Comparison of ENCODE assay signal across 21 cellular contexts in the genomic region with DNA sequence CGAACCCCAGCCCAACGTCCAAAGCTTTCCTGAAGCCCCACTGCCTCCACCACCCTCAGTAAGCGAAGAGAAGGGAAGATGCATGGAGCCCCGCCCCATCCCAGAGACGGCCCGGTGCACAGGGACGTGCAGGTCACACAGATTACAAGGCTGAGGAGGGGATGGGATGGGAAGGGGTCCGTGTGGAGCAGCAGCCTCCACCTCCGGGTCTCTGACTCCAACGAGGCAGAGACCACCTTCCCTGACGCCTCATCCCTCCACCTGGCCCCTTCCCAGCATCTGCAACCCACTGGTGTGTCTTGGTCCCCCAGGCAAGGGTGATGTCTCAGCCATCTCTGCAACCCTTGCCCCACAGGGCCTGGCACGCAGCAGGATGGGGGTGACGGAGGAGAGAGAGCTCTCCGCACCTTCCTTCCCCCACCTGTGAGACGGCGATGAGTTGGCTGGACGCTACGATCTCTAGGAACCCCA. TPM values are rescaled to one million over a fixed set of nuclear protein-coding genes. Genes with fewer than 3 reads are reported as not detected.
DNase-seq lines count a peak whose midpoint lies in the region; ATAC-seq and TF ChIP-seq lines count a peak whose summit lies in the region.
"Had no signal": no experiment of that assay in that cellular context is flagged by ENCODE, and none has a peak within 500 bp of the region (broad histone marks: within the 10 kb centered on the region; RNA-seq: fewer than 3 reads in every experiment).

No MANE protein-coding gene starts in this region.

- POLR2A ChIA-PET in activated CD8-positive, alpha-beta T cell treated with anti-CD3 and anti-CD28 coated beads, Interleukin-2, amount 10 ng/mL, durations not matched to agents 7 days and 5 days (lab: Charles Lee): no interaction called here

- TF ChIP-seq EP300 in suprapubic skin (IDR thresholded peaks at IDR 0.05): no peak

- H3K4me1 ChIP-seq in suprapubic skin: peaks cover 16% of the 10 kb centered on the region

- H3K4me3 Mint-ChIP-seq in brain: no peak overlapping the region
- no peak overlapping the region for H3K4me3 Mint-ChIP-seq in activated CD8-positive, alpha-beta T cell treated with anti-CD3 and anti-CD28 coated beads, Interleukin-2, amount 10 ng/mL, durations not matched to agents 7 days and 5 days
- H3K4me3 Mint-ChIP-seq: CD8-positive, alpha-beta memory T cell had no signal

- H3K27me3 Mint-ChIP-seq in brain: no peaks in the 10 kb centered on the region
- H3K27me3 Mint-ChIP-seq in activated CD8-positive, alpha-beta T cell treated with anti-CD3 and anti-CD28 coated beads, Interleukin-2, amount 10 ng/mL, durations not matched to agents 7 days and 5 days (ENCODE audit: low read depth): no peaks in the 10 kb centered on the region

- H3K36me3 ChIP-seq in suprapubic skin: peaks cover 5% of the 10 kb centered on the region

- no peak overlapping the region for H3K4me3 ChIP-seq in suprapubic skin
- H3K4me3 ChIP-seq: GM12878, PC-9 had no signal

- H3K36me3 Mint-ChIP-seq in brain: peaks cover 28% of the 10 kb centered on the region
- no peaks in the 10 kb centered on the region for H3K36me3 Mint-ChIP-seq in activated CD8-positive, alpha-beta T cell treated with anti-CD3 and anti-CD28 coated beads, Interleukin-2, amount 10 ng/mL, durations not matched to agents 7 days and 5 days (ENCODE audit: low read depth)
- H3K36me3 Mint-ChIP-seq: CD8-positive, alpha-beta memory T cell had no signal

- DNase-seq in activated effector memory CD4-positive, alpha-beta T cell treated with anti-CD3 and anti-CD28 coated beads, Interleukin-2, amount 50 U/mL, for 16 hours: peak; percentile 25
- no peak for DNase-seq in activated effector memory CD4-positive, alpha-beta T cell treated with Interleukin-2 at 50 U/mL for 16 hours
- peak; percentile 40 for DNase-seq in left lobe of liver (ENCODE audit: low spot score)
- DNase-seq in suprapubic skin (ENCODE audit: low spot score in 2 of 2): peak; percentile 55 to 75
- DNase-seq in activated CD8-positive, alpha-beta T cell treated with anti-CD3 and anti-CD28 coated beads, Interleukin-2, amount 10 ng/mL, durations not matched to agents 7 days and 5 days: no peak
- no peak for DNase-seq in SW 1271 (lab: John Stamatoyannopoulos, UW)
- no peak for DNase-seq in EL
- DNase-seq: DND-41, GDM1, GOT3, KBM-7, MV-4-11, NCI-H1417, NCI-H1930, NCI-H2171, NCI-H446, NCI-H82, PC-9 had no signal

- no peaks in the 10 kb centered on the region for H3K9me3 Mint-ChIP-seq in brain
- H3K9me3 Mint-ChIP-seq in activated CD8-positive, alpha-beta T cell treated with anti-CD3 and anti-CD28 coated beads, Interleukin-2, amount 10 ng/mL, durations not matched to agents 7 days and 5 days (ENCODE audit: insufficient read depth): no peaks in the 10 kb centered on the region
- H3K9me3 Mint-ChIP-seq: CD8-positive, alpha-beta memory T cell had no signal

- no peak for TF ChIP-seq CTCF in brain (conservative IDR thresholded peaks at IDR 0.05)
- TF ChIP-seq CTCF in suprapubic skin (IDR thresholded peaks at IDR 0.05): no peak

- no peak for ATAC-seq in left lobe of liver
- no peak for ATAC-seq in activated CD8-positive, alpha-beta T cell treated with anti-CD3 and anti-CD28 coated beads, Interleukin-2, amount 10 ng/mL, durations not matched to agents 7 days and 5 days
- ATAC-seq: GM12878 had no signal

- no peak overlapping the region for H3K27ac ChIP-seq in suprapubic skin
- H3K27ac ChIP-seq: PC-9 had no signal

- 91% methylated on average over 17 of the region's 18 CpGs for WGBS in suprapubic skin

- no peak for TF ChIP-seq POLR2A in suprapubic skin (IDR thresholded peaks at IDR 0.05)

- peak overlapping the region; percentile 45 to 87 (median 72) for H3K27ac Mint-ChIP-seq in brain
- no peak overlapping the region for H3K27ac Mint-ChIP-seq in activated CD8-positive, alpha-beta T cell treated with anti-CD3 and anti-CD28 coated beads, Interleukin-2, amount 10 ng/mL, durations not matched to agents 7 days and 5 days

- H3K4me1 Mint-ChIP-seq in brain: peaks cover 82% of the 10 kb centered on the region
- no peaks in the 10 kb centered on the region for H3K4me1 Mint-ChIP-seq in activated CD8-positive, alpha-beta T cell treated with anti-CD3 and anti-CD28 coated beads, Interleukin-2, amount 10 ng/mL, durations not matched to agents 7 days and 5 days (ENCODE audit: low read depth)
- H3K4me1 Mint-ChIP-seq: CD8-positive, alpha-beta memory T cell had no signal

- H3K27me3 ChIP-seq in suprapubic skin: no peaks in the 10 kb centered on the region

- no peaks in the 10 kb centered on the region for H3K9me3 ChIP-seq in suprapubic skin

- CTCF ChIA-PET in activated CD8-positive, alpha-beta T cell treated with anti-CD3 and anti-CD28 coated beads, Interleukin-2, amount 10 ng/mL, durations not matched to agents 7 days and 5 days (lab: Charles Lee): interaction anchor here (1.2 kb wide), 1 partner anchor 231 kb away, joined by 3 read pairs; no protein-coding TSS in a partner anchor

RNA-seq across cellular contexts. Expression of gene TBC1D16, which starts 58.5 kb away (rescaled TPM):
- polyA plus RNA-seq in brain (ENCODE audit: insufficient read depth, low read depth, low replicate concordance): 60.6 TPM
- total RNA-seq in left lobe of liver: 16.4 TPM
- 10 to 100 TPM; 18.6 to 33.6 (median 22.7) TPM for total RNA-seq in suprapubic skin
- 1 to 10 TPM; 1.3 to 2.1 TPM for total RNA-seq in activated CD8-positive, alpha-beta T cell treated with anti-CD3 and anti-CD28 coated beads, Interleukin-2, amount 10 ng/mL, durations not matched to agents 7 days and 5 days

RNA-seq across cellular contexts. Expression of gene CCDC40, which starts 59.2 kb away (rescaled TPM):
- 10.0 TPM for polyA plus RNA-seq in brain (ENCODE audit: insufficient read depth, low read depth, low replicate concordance)
- 6.8 TPM for total RNA-seq in left lobe of liver
- 1 to 10 TPM; 1.2 to 4.4 (median 2.9) TPM for total RNA-seq in suprapubic skin
- not detected for total RNA-seq in activated CD8-positive, alpha-beta T cell treated with anti-CD3 and anti-CD28 coated beads, Interleukin-2, amount 10 ng/mL, durations not matched to agents 7 days and 5 days
- polyA plus RNA-seq: CD8-positive, alpha-beta memory T cell had no signal

Comparison
In these comparisons a context has a peak if more than half of its experiments do, and no peak if none do; other contexts are left out.
1. DNase-seq: peak in activated effector memory CD4-positive, alpha-beta T cell treated with anti-CD3 and anti-CD28 coated beads, Interleukin-2, amount 50 U/mL, for 16 hours (single experiment), left lobe of liver (single experiment) and suprapubic skin (2 of 2); none in activated effector memory CD4-positive, alpha-beta T cell treated with Interleukin-2 at 50 U/mL for 16 hours (single experiment), activated CD8-positive, alpha-beta T cell treated with anti-CD3 and anti-CD28 coated beads, Interleukin-2, amount 10 ng/mL, durations not matched to agents 7 days and 5 days (single experiment), SW 1271 (0 of 2) and EL (single experiment).